ENCODE assay signal across 8 cellular contexts in genomic region chr17:77494664-77495435, GRCh38.
DNase-seq lines count a peak whose midpoint lies in the region; ATAC-seq and TF ChIP-seq lines count a peak whose summit lies in the region.

No MANE protein-coding gene starts in this region.

- no peaks in the 10 kb centered on the region for H3K27me3 ChIP-seq in prostate gland (replicated peaks; ENCODE audit: insufficient read depth)
- H3K27me3 ChIP-seq in vagina: no peaks in the 10 kb centered on the region

- H3K27ac ChIP-seq in prostate gland (no peak overlapping the region), vagina (peak overlapping the region; percentile 74)

- TF ChIP-seq RAD21 in Ishikawa (IDR thresholded peaks at IDR 0.05; ENCODE audit: low read depth): peak; percentile 97

- DNase-seq in GM10266 (ENCODE audit: extremely low spot score): peak; percentile 87
- DNase-seq in SKM-1 treated with dmso at 0.1 percent for 144 hours (lab: John Stamatoyannopoulos, UW; ENCODE audit: unreplicated experiment): peak; percentile 23
- DNase-seq in activated naive CD4-positive, alpha-beta T cell treated with anti-CD3 and anti-CD28 coated beads, Interleukin-2, amount 50 U/mL, for 72 hours (ENCODE audit: low spot score in 2 of 2): peak; percentile 73 to 79
- peak; percentile 89 for DNase-seq in Right ventricle myocardium superior
- peak; percentile 79 for DNase-seq in prostate gland (ENCODE audit: low spot score)
- DNase-seq in vagina (ENCODE audit: extremely low spot score in 2 of 2): no peak

- H3K36me3 ChIP-seq in prostate gland (peaks cover 0 to 2% of the 10 kb centered on the region in 2 donors), vagina (peaks cover 0 to 49% of the 10 kb centered on the region in 2 donors)

- no peaks in the 10 kb centered on the region for H3K9me3 Mint-ChIP-seq in activated naive CD4-positive, alpha-beta T cell treated with anti-CD3 and anti-CD28 coated beads, Interleukin-2, amount 50 U/mL, for 72 hours

- H3K4me1 ChIP-seq in prostate gland (replicated peaks): peaks cover 3% of the 10 kb centered on the region
- peaks cover 25% of the 10 kb centered on the region for H3K4me1 ChIP-seq in vagina

- intact Hi-C loops in Right ventricle myocardium superior (cut with DNase I): loop anchor here (2.0 to 5.0 kb wide), 2 partner anchors 63 to 164 kb away; no protein-coding TSS in a partner anchor
- intact Hi-C loops in prostate gland (cut with DNase I): loop anchor here (1.0 to 10.0 kb wide), 3 partner anchors 65 to 410 kb away; no protein-coding TSS in a partner anchor
- intact Hi-C loops in vagina (cut with DNase I): loop anchor here (2.0 to 5.0 kb wide), 2 partner anchors 68 to 164 kb away; no protein-coding TSS in a partner anchor

- ATAC-seq in activated naive CD4-positive, alpha-beta T cell treated with anti-CD3 and anti-CD28 coated beads, Interleukin-2, amount 50 U/mL, for 72 hours: peak; percentile 58 to 76
- peak; percentile 72 for ATAC-seq in Right ventricle myocardium superior (ENCODE audit: poor library complexity)
- ATAC-seq in HG03565 (IDR thresholded peaks at IDR 0.05; ENCODE audit: unreplicated experiment): no peak

- TF ChIP-seq POLR2A in prostate gland (IDR thresholded peaks at IDR 0.05) (no peak), vagina (IDR thresholded peaks at IDR 0.05) (no peak)

- H3K27ac Mint-ChIP-seq in activated naive CD4-positive, alpha-beta T cell treated with anti-CD3 and anti-CD28 coated beads, Interleukin-2, amount 50 U/mL, for 72 hours: peak overlapping the region; percentile 10 to 92

- TF ChIP-seq EP300 in Ishikawa (IDR thresholded peaks at IDR 0.05; ENCODE audit: borderline replicate concordance): no peak

- no peak overlapping the region for H3K4me3 ChIP-seq in prostate gland
- no peak overlapping the region for H3K4me3 ChIP-seq in vagina

- WGBS in prostate gland: 16% methylated on average over 18 of the region's 18 CpGs

- peak; percentile 94 for TF ChIP-seq CTCF in GM10266 (IDR thresholded peaks at IDR 0.05; ENCODE audit: control insufficient read depth, insufficient read depth, low read depth, missing control alignments)
- TF ChIP-seq CTCF in prostate gland (IDR thresholded peaks at IDR 0.05): peak; percentile 99
- TF ChIP-seq CTCF in vagina (IDR thresholded peaks at IDR 0.05): peak; percentile 97 to 99 (median 98)

- H3K9me3 ChIP-seq in prostate gland (no peaks in the 10 kb centered on the region), vagina (no peaks in the 10 kb centered on the region)

- H3K36me3 Mint-ChIP-seq in activated naive CD4-positive, alpha-beta T cell treated with anti-CD3 and anti-CD28 coated beads, Interleukin-2, amount 50 U/mL, for 72 hours: peaks cover 0 to 21% of the 10 kb centered on the region in 2 donors

TF ChIP-seq in Ishikawa, 13 proteins besides CTCF, POLR2A, EP300 and RAD21:
- TF ChIP-seq MAX (IDR thresholded peaks at IDR 0.05) (0 out of 2 replicates have a peak, but pooled peaks have one; percentile 16), YY1 (IDR thresholded peaks at IDR 0.05; ENCODE audit: low read depth) (no peak)

Comparison
In these comparisons a context has a peak if more than half of its experiments do, and no peak if none do; other contexts are left out.
1. DNase-seq: peak in GM10266 (single experiment), SKM-1 treated with dmso at 0.1 percent for 144 hours (single experiment), activated naive CD4-positive, alpha-beta T cell treated with anti-CD3 and anti-CD28 coated beads, Interleukin-2, amount 50 U/mL, for 72 hours (2 of 2), Right ventricle myocardium superior (single experiment) and prostate gland (single experiment); none in vagina (0 of 2).
2. Peak in every context shown above with its lines, with median percentiles within 50 percentile points of each other: CTCF ChIP-seq.